Comparison of ENCODE assay signal across 26 cellular contexts in genomic region chr12:30046376-30046775, GRCh38.
"Had no signal": no experiment of that assay in that cellular context is flagged by ENCODE, and none has a peak within 500 bp of the region (broad histone marks: within the 10 kb centered on the region; RNA-seq: fewer than 3 reads in every experiment).

No MANE protein-coding gene starts in this region.

- H3K4me1 Mint-ChIP-seq: immature natural killer cell; naive thymus-derived CD8-positive, alpha-beta T cell; nephron progenitor cell had no signal

- H3K9me3 ChIP-seq: lower lobe of right lung, prostate gland, right atrium auricular region, thoracic aorta, tibial nerve, upper lobe of left lung had no signal

- H3K27ac Mint-ChIP-seq: effector memory CD8-positive, alpha-beta T cell; immature natural killer cell; naive thymus-derived CD8-positive, alpha-beta T cell; nephron progenitor cell had no signal

- DNase-seq: cortex of kidney; effector memory CD8-positive, alpha-beta T cell; hypothalamus; immature natural killer cell; islet precursor cell; left ventricle myocardium superior; lower lobe of right lung; naive thymus-derived CD8-positive, alpha-beta T cell; nephron progenitor cell; nucleus accumbens; stimulated activated CD4-positive, alpha-beta T cell treated with anti-CD3 and anti-CD28 coated beads, Interleukin-12 subunit alpha, Interleukin-12 subunit beta, amount 100 ng/mL, for 4 hours; stimulated activated CD4-positive, alpha-beta T cell treated with anti-CD3 and anti-CD28 coated beads, Interleukin-1b, Interleukin-23, amount 100 ng/mL, for 48 hours; stimulated activated CD4-positive, alpha-beta T cell treated with anti-CD3 and anti-CD28 coated beads, Interleukin-4, amount 100 ng/mL, for 1 hour; stimulated activated CD8-positive, alpha-beta memory T cell treated with anti-CD3 and anti-CD28 coated beads, Interleukin-4, amount 100 ng/mL, for 48 hours; stimulated activated naive CD4-positive, alpha-beta T cell; substantia nigra; upper lobe of left lung had no signal

- H3K4me3 Mint-ChIP-seq: effector memory CD8-positive, alpha-beta T cell; immature natural killer cell; naive thymus-derived CD8-positive, alpha-beta T cell; nephron progenitor cell had no signal

- H3K4me3 ChIP-seq: lower lobe of right lung, prostate gland, right atrium auricular region, smooth muscle cell, thoracic aorta, tibial nerve, upper lobe of left lung had no signal

- H3K36me3 Mint-ChIP-seq: immature natural killer cell; naive thymus-derived CD8-positive, alpha-beta T cell had no signal

- H3K27me3 Mint-ChIP-seq: effector memory CD8-positive, alpha-beta T cell had no signal

- FAIRE-seq: endometrium, frontal cortex, urothelium cell line had no signal

- ATAC-seq: effector memory CD8-positive, alpha-beta T cell; left ventricle myocardium superior; lower lobe of right lung; naive thymus-derived CD8-positive, alpha-beta T cell; sciatic nerve had no signal
